Comparison of ENCODE assay signal across 26 cellular contexts in genomic region chr15:66692391-66692790, GRCh38. TPM values are rescaled to one million over a fixed set of nuclear protein-coding genes. Genes with fewer than 3 reads are reported as not detected.
DNase-seq lines count a peak whose midpoint lies in the region; ATAC-seq and TF ChIP-seq lines count a peak whose summit lies in the region.
"Had no signal": no experiment of that assay in that cellular context is flagged by ENCODE, and none has a peak within 500 bp of the region (broad histone marks: within the 10 kb centered on the region; RNA-seq: fewer than 3 reads in every experiment).

No MANE protein-coding gene starts in this region.

- no peaks in the 10 kb centered on the region for H3K9me3 ChIP-seq in CD4-positive, CD25-positive, alpha-beta regulatory T cell (ENCODE audit: control insufficient read depth in 2 of 2, low read length in 2 of 2)
- no peaks in the 10 kb centered on the region for H3K9me3 ChIP-seq in esophagus muscularis mucosa
- H3K9me3 ChIP-seq in naive thymus-derived CD4-positive, alpha-beta T cell (ENCODE audit: control insufficient read depth in 2 of 3, low read length in 3 of 3) = no peaks in the 10 kb centered on the region
- H3K9me3 ChIP-seq: BE2C, SJCRH30, tibial nerve had no signal

- TF ChIP-seq EP300 in esophagus muscularis mucosa (IDR thresholded peaks at IDR 0.05) = no peak

- POLR2A ChIA-PET in naive thymus-derived CD4-positive, alpha-beta T cell (lab: Charles Lee) = interaction anchor here (0.9 to 1.4 kb wide), 3 partner anchors 8 to 73 kb away, joined by 3 read pairs; partner anchors contain the start of gene SMAD6

- no peaks in the 10 kb centered on the region for H3K27me3 Mint-ChIP-seq in CD4-positive, CD25-positive, alpha-beta regulatory T cell
- H3K27me3 Mint-ChIP-seq in IgD-negative memory B cell = no peaks in the 10 kb centered on the region
- H3K27me3 Mint-ChIP-seq in naive thymus-derived CD4-positive, alpha-beta T cell = no peaks in the 10 kb centered on the region
- H3K27me3 Mint-ChIP-seq in activated T-helper 1 cell treated with anti-CD3 and anti-CD28 coated beads, Interleukin-12 subunit alpha, Interleukin-12 subunit beta, Interleukin-2, Interleukin-4 antibody, amounts not matched to agents 30 ng/mL and 10 ng/mL and 1 ng/mL, durations not matched to agents 14 hours and 24 hours and 36 hours (ENCODE audit: insufficient read depth) = no peaks in the 10 kb centered on the region

- no peak for ATAC-seq in CD4-positive, CD25-positive, alpha-beta regulatory T cell (ENCODE audit: low read depth in 2 of 2)
- no peak for ATAC-seq in naive thymus-derived CD4-positive, alpha-beta T cell
- ATAC-seq in left colon = no peak

- peaks cover 6 to 31% (median 13%) of the 10 kb centered on the region in 4 donors for H3K4me1 Mint-ChIP-seq in CD4-positive, CD25-positive, alpha-beta regulatory T cell
- peaks cover 5 to 17% (median 10%) of the 10 kb centered on the region in 3 donors for H3K4me1 Mint-ChIP-seq in IgD-negative memory B cell
- H3K4me1 Mint-ChIP-seq in naive thymus-derived CD4-positive, alpha-beta T cell = peaks cover 2 to 32% (median 28%) of the 10 kb centered on the region in 7 donors
- H3K4me1 Mint-ChIP-seq in activated T-helper 1 cell treated with anti-CD3 and anti-CD28 coated beads, Interleukin-12 subunit alpha, Interleukin-12 subunit beta, Interleukin-2, Interleukin-4 antibody, amounts not matched to agents 30 ng/mL and 10 ng/mL and 1 ng/mL, durations not matched to agents 14 hours and 24 hours and 36 hours (ENCODE audit: low read depth) = peaks cover 11% of the 10 kb centered on the region

- DNase-seq in CD4-positive, CD25-positive, alpha-beta regulatory T cell = peak in 1 of 3 donors; percentile 15
- DNase-seq in esophagus muscularis mucosa (ENCODE audit: extremely low spot score) (no peak), left colon (no peak), GOT3 (lab: John Stamatoyannopoulos, UW) (no peak), NCI-H1417 (lab: John Stamatoyannopoulos, UW) (no peak)
- no peak for DNase-seq in naive thymus-derived CD4-positive, alpha-beta T cell
- DNase-seq in activated T-helper 1 cell treated with anti-CD3 and anti-CD28 coated beads, Interleukin-12 subunit alpha, Interleukin-12 subunit beta, Interleukin-2, Interleukin-4 antibody, amounts not matched to agents 30 ng/mL and 10 ng/mL and 1 ng/mL, durations not matched to agents 14 hours and 24 hours and 36 hours (ENCODE audit: low spot score) = no peak
- DNase-seq: amniotic stem cell; BE2C; central memory CD4-positive, alpha-beta T cell; DMS153; effector memory CD4-positive, alpha-beta T cell; H7; hippocampal formation; KBM-7; NCI-H1048; NCI-H2107; NCI-H524 treated with DMSO at 0.1 percent for 48 hours; OCI-M1; SJCRH30; T-helper 9 cell had no signal

- intact Hi-C loops in esophagus muscularis mucosa (cut with DNase I) = no loop called here
- intact Hi-C loops in naive thymus-derived CD4-positive, alpha-beta T cell (cut with micrococcal nuclease) = no loop called here
- intact Hi-C loops in activated T-helper 1 cell treated with anti-CD3 and anti-CD28 coated beads, Interleukin-12 subunit alpha, Interleukin-12 subunit beta, Interleukin-2, Interleukin-4 antibody, amounts not matched to agents 30 ng/mL and 10 ng/mL and 1 ng/mL, durations not matched to agents 14 hours and 24 hours and 36 hours (cut with micrococcal nuclease) = no loop called here
- intact Hi-C loops in left colon (cut with DNase I, micrococcal nuclease) = no loop called here

- no peak for TF ChIP-seq POLR2A in esophagus muscularis mucosa (IDR thresholded peaks at IDR 0.05; ENCODE audit: low read depth)

- 66% methylated on average over 3 of the region's 3 CpGs for WGBS in esophagus muscularis mucosa

- no peaks in the 10 kb centered on the region for H3K36me3 ChIP-seq in CD4-positive, CD25-positive, alpha-beta regulatory T cell (ENCODE audit: control insufficient read depth, insufficient read depth, low read length)
- no peaks in the 10 kb centered on the region for H3K36me3 ChIP-seq in esophagus muscularis mucosa
- no peaks in the 10 kb centered on the region for H3K36me3 ChIP-seq in naive thymus-derived CD4-positive, alpha-beta T cell (ENCODE audit: control insufficient read depth in 2 of 3, insufficient read depth in 3 of 3, low read length in 3 of 3)
- H3K36me3 ChIP-seq: SJCRH30, tibial nerve had no signal

- no peaks in the 10 kb centered on the region for H3K27me3 ChIP-seq in CD4-positive, CD25-positive, alpha-beta regulatory T cell (ENCODE audit: control insufficient read depth, insufficient read depth, low read length)
- no peaks in the 10 kb centered on the region for H3K27me3 ChIP-seq in esophagus muscularis mucosa
- H3K27me3 ChIP-seq in naive thymus-derived CD4-positive, alpha-beta T cell (ENCODE audit: control insufficient read depth in 2 of 2, insufficient read depth in 2 of 2, low read length in 2 of 2) = no peaks in the 10 kb centered on the region
- H3K27me3 ChIP-seq: BE2C, SJCRH30, tibial nerve had no signal

- peak overlapping the region in 1 of 4 donors; percentile 30 for H3K4me3 Mint-ChIP-seq in CD4-positive, CD25-positive, alpha-beta regulatory T cell
- H3K4me3 Mint-ChIP-seq in IgD-negative memory B cell = peak overlapping the region in 1 of 4 donors; percentile 54
- peak overlapping the region in 3 of 10 donors; percentile 54 to 69 (median 58) for H3K4me3 Mint-ChIP-seq in naive thymus-derived CD4-positive, alpha-beta T cell
- no peak overlapping the region for H3K4me3 Mint-ChIP-seq in activated T-helper 1 cell treated with anti-CD3 and anti-CD28 coated beads, Interleukin-12 subunit alpha, Interleukin-12 subunit beta, Interleukin-2, Interleukin-4 antibody, amounts not matched to agents 30 ng/mL and 10 ng/mL and 1 ng/mL, durations not matched to agents 14 hours and 24 hours and 36 hours

- TF ChIP-seq CTCF in esophagus muscularis mucosa (IDR thresholded peaks at IDR 0.05) = no peak

- H3K4me3 ChIP-seq in CD4-positive, CD25-positive, alpha-beta regulatory T cell (ENCODE audit: low read depth, low read length) = no peak overlapping the region
- no peak overlapping the region for H3K4me3 ChIP-seq in esophagus muscularis mucosa
- no peak overlapping the region for H3K4me3 ChIP-seq in naive thymus-derived CD4-positive, alpha-beta T cell (ENCODE audit: low read length)
- H3K4me3 ChIP-seq: SJCRH30, skin epidermis, tibial nerve had no signal

- no peaks in the 10 kb centered on the region for H3K9me3 Mint-ChIP-seq in CD4-positive, CD25-positive, alpha-beta regulatory T cell
- peaks cover 0 to 1% (median 1%) of the 10 kb centered on the region in 3 donors for H3K9me3 Mint-ChIP-seq in IgD-negative memory B cell
- H3K9me3 Mint-ChIP-seq in naive thymus-derived CD4-positive, alpha-beta T cell = no peaks in the 10 kb centered on the region
- peaks cover 3% of the 10 kb centered on the region for H3K9me3 Mint-ChIP-seq in activated T-helper 1 cell treated with anti-CD3 and anti-CD28 coated beads, Interleukin-12 subunit alpha, Interleukin-12 subunit beta, Interleukin-2, Interleukin-4 antibody, amounts not matched to agents 30 ng/mL and 10 ng/mL and 1 ng/mL, durations not matched to agents 14 hours and 24 hours and 36 hours
- H3K9me3 Mint-ChIP-seq: activated T-cell treated with anti-CD3 and anti-CD28 coated beads, Interleukin-2, amount 50 U/mL, for 72 hours had no signal

- H3K36me3 Mint-ChIP-seq in CD4-positive, CD25-positive, alpha-beta regulatory T cell = no peaks in the 10 kb centered on the region
- H3K36me3 Mint-ChIP-seq in IgD-negative memory B cell = peaks cover 2% of the 10 kb centered on the region
- H3K36me3 Mint-ChIP-seq in naive thymus-derived CD4-positive, alpha-beta T cell = peaks cover 0 to 6% (median 0%) of the 10 kb centered on the region in 5 donors
- no peaks in the 10 kb centered on the region for H3K36me3 Mint-ChIP-seq in activated T-helper 1 cell treated with anti-CD3 and anti-CD28 coated beads, Interleukin-12 subunit alpha, Interleukin-12 subunit beta, Interleukin-2, Interleukin-4 antibody, amounts not matched to agents 30 ng/mL and 10 ng/mL and 1 ng/mL, durations not matched to agents 14 hours and 24 hours and 36 hours (ENCODE audit: low read depth)

- H3K27ac Mint-ChIP-seq in CD4-positive, CD25-positive, alpha-beta regulatory T cell = peak overlapping the region; percentile 47 to 93 (median 57)
- peak overlapping the region in 2 of 3 donors; percentile 18 to 25 for H3K27ac Mint-ChIP-seq in IgD-negative memory B cell
- peak overlapping the region; percentile 55 to 96 (median 87) for H3K27ac Mint-ChIP-seq in naive thymus-derived CD4-positive, alpha-beta T cell
- H3K27ac Mint-ChIP-seq in activated T-helper 1 cell treated with anti-CD3 and anti-CD28 coated beads, Interleukin-12 subunit alpha, Interleukin-12 subunit beta, Interleukin-2, Interleukin-4 antibody, amounts not matched to agents 30 ng/mL and 10 ng/mL and 1 ng/mL, durations not matched to agents 14 hours and 24 hours and 36 hours = no peak overlapping the region

- H3K27ac ChIP-seq in CD4-positive, CD25-positive, alpha-beta regulatory T cell (ENCODE audit: insufficient read depth, low read length, poor library complexity, severe bottlenecking) = no peak overlapping the region
- H3K27ac ChIP-seq in esophagus muscularis mucosa (replicated peaks in 1 of 4) = peak overlapping the region; percentile 23 to 46 (median 38)
- peak overlapping the region; percentile 25 for H3K27ac ChIP-seq in naive thymus-derived CD4-positive, alpha-beta T cell (ENCODE audit: low read depth, low read length)
- H3K27ac ChIP-seq: parathyroid adenoma, SJCRH30, tibial nerve had no signal

- peaks cover 22% of the 10 kb centered on the region for H3K4me1 ChIP-seq in CD4-positive, CD25-positive, alpha-beta regulatory T cell (ENCODE audit: control insufficient read depth, insufficient read depth, low read length, poor library complexity, severe bottlenecking)
- peaks cover 0 to 12% (median 10%) of the 10 kb centered on the region in 4 donors for H3K4me1 ChIP-seq in esophagus muscularis mucosa
- peaks cover 0 to 18% of the 10 kb centered on the region in 2 donors for H3K4me1 ChIP-seq in naive thymus-derived CD4-positive, alpha-beta T cell (ENCODE audit: control insufficient read depth in 2 of 2, insufficient read depth in 2 of 2, low read length in 2 of 2)
- H3K4me1 ChIP-seq: parathyroid adenoma, SJCRH30, tibial nerve had no signal

- CTCF ChIA-PET in naive thymus-derived CD4-positive, alpha-beta T cell (lab: Charles Lee) = no interaction called here

RNA-seq across cellular contexts. Expression of gene SMAD6, which starts 9.6 kb away (rescaled TPM):
- 0.27 TPM for total RNA-seq in CD4-positive, CD25-positive, alpha-beta regulatory T cell
- polyA plus RNA-seq in CD4-positive, CD25-positive, alpha-beta regulatory T cell = not detected
- not detected for polyA plus RNA-seq in IgD-negative memory B cell
- 10 to 100 TPM in 3 of 4 donors, 1 to 10 TPM in 1; 9.4 to 18.9 (median 14.3) TPM for total RNA-seq in esophagus muscularis mucosa
- total RNA-seq in naive thymus-derived CD4-positive, alpha-beta T cell = under 1 TPM; 0.27 to 0.76 (median 0.40) TPM
- polyA plus RNA-seq in naive thymus-derived CD4-positive, alpha-beta T cell = not detected
- total RNA-seq in activated T-helper 1 cell treated with anti-CD3 and anti-CD28 coated beads, Interleukin-12 subunit alpha, Interleukin-12 subunit beta, Interleukin-2, Interleukin-4 antibody, amounts not matched to agents 30 ng/mL and 10 ng/mL and 1 ng/mL, durations not matched to agents 14 hours and 24 hours and 36 hours = 0.34 and 0.83 TPM in 2 replicates
- total RNA-seq in left colon = 10 to 100 TPM in 1 of 2 donors, 1 to 10 TPM in 1; 9.6 to 11.2 TPM
